21 cellular contexts compared by ENCODE assay signal in the genomic region with DNA sequence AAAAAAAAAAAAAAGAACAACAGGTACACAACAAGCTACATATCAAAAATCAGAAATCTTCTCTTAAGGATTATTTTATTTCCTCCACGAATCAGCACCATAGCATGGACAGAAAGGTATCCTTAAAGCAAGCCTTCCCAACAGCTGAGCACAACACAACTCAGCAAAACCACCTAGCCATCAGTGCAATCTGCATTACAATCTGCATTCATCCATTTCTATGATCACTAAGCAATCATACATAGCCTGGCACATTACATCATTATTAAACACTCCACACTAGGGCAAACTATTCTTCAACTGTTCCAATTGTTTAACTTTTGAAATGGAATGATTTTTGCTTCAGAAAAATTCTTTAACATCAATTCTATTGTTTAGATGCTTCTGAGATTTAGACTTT. TPM values are rescaled to one million over a fixed set of nuclear protein-coding genes. Genes with fewer than 3 reads are reported as not detected.
DNase-seq lines count a peak whose midpoint lies in the region; ATAC-seq and TF ChIP-seq lines count a peak whose summit lies in the region.
"Had no signal": no experiment of that assay in that cellular context is flagged by ENCODE, and none has a peak within 500 bp of the region (broad histone marks: within the 10 kb centered on the region; RNA-seq: fewer than 3 reads in every experiment).

No MANE protein-coding gene starts in this region.

- H3K27me3 ChIP-seq in H9 (ENCODE audit: insufficient read depth, low read length): no peaks in the 10 kb centered on the region
- H3K27me3 ChIP-seq in naive thymus-derived CD4-positive, alpha-beta T cell (ENCODE audit: control insufficient read depth in 2 of 2, insufficient read depth in 2 of 2, low read length in 2 of 2): no peaks in the 10 kb centered on the region
- H3K27me3 ChIP-seq in tibial nerve: no peaks in the 10 kb centered on the region

- H3K9me3 Mint-ChIP-seq in H9 (no peaks in the 10 kb centered on the region), WTC11 (no peaks in the 10 kb centered on the region), type B pancreatic cell (no peaks in the 10 kb centered on the region)
- H3K9me3 Mint-ChIP-seq in naive thymus-derived CD4-positive, alpha-beta T cell: no peaks in the 10 kb centered on the region
- H3K9me3 Mint-ChIP-seq: CD14-positive monocyte, IgD-negative memory B cell had no signal

- POLR2A ChIA-PET in WTC11 (lab: Charles Lee): interaction anchor here (0.6 to 0.7 kb wide), 3 partner anchors 35 to 830 kb away, joined by 4 to 8 read pairs (median 5); no protein-coding TSS in a partner anchor
- POLR2A ChIA-PET in naive thymus-derived CD4-positive, alpha-beta T cell (lab: Charles Lee): interaction anchor here (0.6 kb wide), 1 partner anchor 29 kb away, joined by 4 read pairs; a partner anchor contains a TSS

- no peak overlapping the region for H2BK12ac ChIP-seq in H9 (ENCODE audit: insufficient read length, low read depth, low read length)

- H4K91ac ChIP-seq in H9 (ENCODE audit: insufficient read length, low read depth, low read length): no peak overlapping the region

- no peak overlapping the region for H3K4ac ChIP-seq in H9 (ENCODE audit: low read depth, low read length)

- no peak overlapping the region for H3T11ph ChIP-seq in H9 (ENCODE audit: low read length)

- no peak overlapping the region for H3K14ac ChIP-seq in H9 (ENCODE audit: insufficient read depth, low read length)

- no peak overlapping the region for H3K4me3 ChIP-seq in naive thymus-derived CD4-positive, alpha-beta T cell (ENCODE audit: low read length)
- H3K4me3 ChIP-seq in tibial nerve: no peak overlapping the region
- H3K4me3 ChIP-seq: A549, GM23248 had no signal

- no peak for DNase-seq in H9
- no peak for DNase-seq in WTC11 (ENCODE audit: low spot score)
- DNase-seq in naive thymus-derived CD4-positive, alpha-beta T cell: no peak
- DNase-seq in type B pancreatic cell (ENCODE audit: extremely low spot score, unreplicated experiment): no peak
- DNase-seq in activated CD8-positive, alpha-beta memory T cell treated with anti-CD3 and anti-CD28 coated beads for 24 hours: no peak
- DNase-seq in NCI-H524 (lab: John Stamatoyannopoulos, UW): no peak
- no peak for DNase-seq in tibial nerve (ENCODE audit: low spot score in 2 of 2)
- DNase-seq: COR-L47, DMS 273 treated with DMSO at 0.1 percent for 48 hours, DMS79 treated with DMSO at 0.1 percent for 48 hours, GM23248, HCEC 1CT, Karpas-422, MV-4-11, NCI-H2029 treated with DMSO at 0.1 percent for 48 hours, NCI-H345, SHP77 had no signal

- H4K20me1 ChIP-seq in H9 (ENCODE audit: control insufficient read depth, insufficient read depth, insufficient read length): no peaks in the 10 kb centered on the region

- no peaks in the 10 kb centered on the region; the same call in 1 of the 2 replicates for H3K4me1 ChIP-seq in H9 (ENCODE audit: insufficient read depth, low read length)
- H3K4me1 ChIP-seq in naive thymus-derived CD4-positive, alpha-beta T cell (ENCODE audit: control insufficient read depth in 2 of 2, insufficient read depth in 2 of 2, low read length in 2 of 2): peaks cover 9% of the 10 kb centered on the region in 2 donors
- H3K4me1 ChIP-seq in tibial nerve: peaks cover 0 to 62% (median 6%) of the 10 kb centered on the region in 4 donors

- no peak for TF ChIP-seq POLR2A in tibial nerve (IDR thresholded peaks at IDR 0.05)

- H3K79me1 ChIP-seq in H9 (ENCODE audit: insufficient read depth, low read depth, low read length, poor library complexity, severe bottlenecking): peaks cover 3% of the 10 kb centered on the region

- H3K36me3 ChIP-seq in naive thymus-derived CD4-positive, alpha-beta T cell (ENCODE audit: control insufficient read depth in 2 of 3, insufficient read depth in 3 of 3, low read length in 3 of 3): no peaks in the 10 kb centered on the region
- H3K36me3 ChIP-seq in tibial nerve: no peaks in the 10 kb centered on the region

- peak; percentile 36; the same call in 1 of the 2 replicates for ATAC-seq in WTC11
- no peak for ATAC-seq in naive thymus-derived CD4-positive, alpha-beta T cell
- ATAC-seq: A549 had no signal

- H3K27ac ChIP-seq in H9 (ENCODE audit: insufficient read length, low read depth, low read length) (no peak overlapping the region), tibial nerve (no peak overlapping the region)
- no peak overlapping the region for H3K27ac ChIP-seq in naive thymus-derived CD4-positive, alpha-beta T cell (ENCODE audit: low read depth, low read length)
- H3K27ac ChIP-seq: GM23248 had no signal

- no peak for TF ChIP-seq CTCF in H9 (conservative IDR thresholded peaks at IDR 0.05)
- TF ChIP-seq CTCF in WTC11 (IDR thresholded peaks at IDR 0.05): no peak
- TF ChIP-seq CTCF in type B pancreatic cell (conservative IDR thresholded peaks at IDR 0.05): no peak
- TF ChIP-seq CTCF in tibial nerve (IDR thresholded peaks at IDR 0.05): no peak

- H3K4me3 Mint-ChIP-seq in H9 (no peak overlapping the region; a peak in 1 of 5 replicates), WTC11 (no peak overlapping the region), type B pancreatic cell (no peak overlapping the region)
- peak overlapping the region in 4 of 10 donors; percentile 34 to 59 (median 40) for H3K4me3 Mint-ChIP-seq in naive thymus-derived CD4-positive, alpha-beta T cell
- H3K4me3 Mint-ChIP-seq: B cell, CD14-positive monocyte, IgD-negative memory B cell had no signal

- H3K18ac ChIP-seq in H9 (ENCODE audit: insufficient read length, low read depth, low read length): no peak overlapping the region

- H2BK20ac ChIP-seq in H9 (ENCODE audit: low read depth, low read length, poor library complexity, severe bottlenecking): no peak overlapping the region

- intact Hi-C loops in naive thymus-derived CD4-positive, alpha-beta T cell (cut with micrococcal nuclease): no loop called here

- no peak overlapping the region for H3K23ac ChIP-seq in H9 (ENCODE audit: insufficient read length, low read depth, low read length)

- H4K5ac ChIP-seq in H9 (ENCODE audit: insufficient read length, low read depth, low read length): no peak overlapping the region

- CTCF ChIA-PET in WTC11 (lab: Charles Lee): interaction anchor here (0.5 to 0.7 kb wide), 3 partner anchors 17 to 1105 kb away, joined by 3 to 4 read pairs (median 3); a partner anchor contains a TSS
- CTCF ChIA-PET in naive thymus-derived CD4-positive, alpha-beta T cell (lab: Charles Lee): no interaction called here

- no peak overlapping the region for H3K9ac ChIP-seq in H9 (ENCODE audit: extremely low read depth, insufficient read length, low read length)
- H3K9ac ChIP-seq: GM23248 had no signal

- TF ChIP-seq EP300 in tibial nerve (IDR thresholded peaks at IDR 0.05): no peak

- H4K8ac ChIP-seq in H9 (replicated peaks; ENCODE audit: insufficient read length, low read depth, low read length): no peak overlapping the region

- H3K9me3 ChIP-seq in H9 (ENCODE audit: control insufficient read depth, low read depth, low read length) (no peaks in the 10 kb centered on the region), tibial nerve (no peaks in the 10 kb centered on the region)
- no peaks in the 10 kb centered on the region for H3K9me3 ChIP-seq in naive thymus-derived CD4-positive, alpha-beta T cell (ENCODE audit: control insufficient read depth in 2 of 3, low read length in 3 of 3)
- H3K9me3 ChIP-seq: A549 had no signal

- H3K56ac ChIP-seq in H9 (ENCODE audit: insufficient read length, low read depth, low read length): no peak overlapping the region

- H2BK5ac ChIP-seq in H9 (ENCODE audit: insufficient read length, low read length): no peak overlapping the region

- H3K4me1 Mint-ChIP-seq in H9: peaks cover 37 to 42% of the 10 kb centered on the region in 2 experiments
- peaks cover 30% of the 10 kb centered on the region for H3K4me1 Mint-ChIP-seq in WTC11
- H3K4me1 Mint-ChIP-seq in naive thymus-derived CD4-positive, alpha-beta T cell: peaks cover 36 to 84% (median 71%) of the 10 kb centered on the region in 7 donors
- H3K4me1 Mint-ChIP-seq in type B pancreatic cell (ENCODE audit: unreplicated experiment): peaks cover 40% of the 10 kb centered on the region

- no CpG with 5 or more reads among the region's 1 CpG for WGBS in H9 (ENCODE audit: extremely low coverage, insufficient read length, low lambda C conversion rate)
- 73 to 87% methylated on average over 1 of the region's 1 CpG for WGBS in tibial nerve, 2 donors

- no peaks in the 10 kb centered on the region for H3K27me3 Mint-ChIP-seq in H9 (ENCODE audit: low read depth)
- H3K27me3 Mint-ChIP-seq in WTC11 (ENCODE audit: low read depth): no peaks in the 10 kb centered on the region
- no peaks in the 10 kb centered on the region for H3K27me3 Mint-ChIP-seq in naive thymus-derived CD4-positive, alpha-beta T cell
- H3K27me3 Mint-ChIP-seq in type B pancreatic cell: no peaks in the 10 kb centered on the region
- H3K27me3 Mint-ChIP-seq: B cell, IgD-negative memory B cell had no signal

- no peaks in the 10 kb centered on the region for H3K23me2 ChIP-seq in H9 (ENCODE audit: insufficient read length, low read depth, low read length, poor library complexity, severe bottlenecking)

- H3K4me2 ChIP-seq in H9 (ENCODE audit: insufficient read depth, insufficient read length, low read length): no peak overlapping the region

- no peak overlapping the region for H2BK15ac ChIP-seq in H9 (ENCODE audit: low read depth, low read length)

- H2AFZ ChIP-seq in H9 (ENCODE audit: low read length): no peak overlapping the region
- H2AFZ ChIP-seq: GM23248 had no signal

- H3K36me3 Mint-ChIP-seq in H9 (ENCODE audit: insufficient read depth in 1 of 3, low read depth in 3 of 3) (no peaks in the 10 kb centered on the region; a peak in 1 of 7 replicates), WTC11 (no peaks in the 10 kb centered on the region), type B pancreatic cell (no peaks in the 10 kb centered on the region)
- peaks cover 0 to 6% (median 2%) of the 10 kb centered on the region in 5 donors for H3K36me3 Mint-ChIP-seq in naive thymus-derived CD4-positive, alpha-beta T cell

- H3K27ac Mint-ChIP-seq in H9: peak overlapping the region; percentile 48 to 88 (median 81); a peak in 5 of 7 replicates
- H3K27ac Mint-ChIP-seq in WTC11: peak overlapping the region; percentile 32; the same call in 1 of the 2 replicates
- H3K27ac Mint-ChIP-seq in naive thymus-derived CD4-positive, alpha-beta T cell: peak overlapping the region in 5 of 9 donors; percentile 25 to 66 (median 54)
- H3K27ac Mint-ChIP-seq in type B pancreatic cell: peak overlapping the region; percentile 25
- H3K27ac Mint-ChIP-seq: CD14-positive monocyte, IgD-negative memory B cell had no signal

- peaks cover 2% of the 10 kb centered on the region; the same call in 1 of the 2 replicates for H3K79me2 ChIP-seq in H9 (ENCODE audit: insufficient read depth, low read length)

- no peak overlapping the region for H2BK120ac ChIP-seq in H9 (ENCODE audit: low read depth, low read length, poor library complexity, severe bottlenecking)

- no peak overlapping the region for H2AK5ac ChIP-seq in H9 (ENCODE audit: insufficient read length, low read length)

RNA-seq across cellular contexts. Expression of a gene that starts 29.0 kb away (rescaled TPM):
- 38.1 and 44.4 TPM in 2 replicates for total RNA-seq in H9 (2021)
- 39.7 to 49.8 TPM (median 48.4 TPM) in 3 replicates for total RNA-seq in WTC11 (2021)
- total RNA-seq in naive thymus-derived CD4-positive, alpha-beta T cell: 100 to 1,000 TPM in 3 of 5 experiments, 10 to 100 TPM in 2; 64.0 to 114 (median 104) TPM
- 10 to 100 TPM; 17.6 to 35.4 TPM for polyA plus RNA-seq in naive thymus-derived CD4-positive, alpha-beta T cell
- total RNA-seq in type B pancreatic cell (ENCODE audit: low replicate concordance): 42.3 and 49.8 TPM in 2 replicates
- 100 to 1,000 TPM in 2 of 4 donors, 10 to 100 TPM in 2; 69.7 to 119 (median 104) TPM for total RNA-seq in tibial nerve

Comparison
In these comparisons a context has a peak if more than half of its experiments do, and no peak if none do; other contexts are left out.
1. H3K27ac Mint-ChIP-seq: peak in every context shown above with its lines; median percentile 81 in H9; 54 in naive thymus-derived CD4-positive, alpha-beta T cell; 32 in WTC11; 25 in type B pancreatic cell.